9 cellular contexts compared by ENCODE assay signal in genomic region chr2:141796449-141796848, GRCh38.
"Had no signal": no experiment of that assay in that cellular context is flagged by ENCODE, and none has a peak within 500 bp of the region (broad histone marks: within the 10 kb centered on the region; RNA-seq: fewer than 3 reads in every experiment).

No MANE protein-coding gene starts in this region.

- H3K27ac ChIP-seq: KMS-11 had no signal

- H3K36me3 ChIP-seq: HAP-1 had no signal

- H3K9me3 ChIP-seq: HAP-1 had no signal

- H3K4me1 ChIP-seq: HAP-1 had no signal

- H2AFZ ChIP-seq: GM23338 had no signal

- H3K9ac ChIP-seq: KMS-11 had no signal

- DNase-seq: H7, HFFc6, Karpas-422, KBM-7 had no signal

- H3K4me2 ChIP-seq: GM23338, KMS-11 had no signal

- FAIRE-seq: HTR-8/SVneo had no signal

- ATAC-seq: GM23338, HCT116 had no signal

- H3K4me3 ChIP-seq: GM23338, HAP-1 had no signal
